In genomic region chr20:50297498-50298348, GRCh38 we compare ENCODE assay signal across 1 cellular context.
TF ChIP-seq lines count a peak whose summit lies in the region.

No MANE protein-coding gene starts in this region.

TF ChIP-seq in K562, 482 proteins besides CTCF, POLR2A, EP300 and RAD21 (continued from another document):
- TF ChIP-seq ZNF311 (CRISPR knock-in tag; IDR thresholded peaks at IDR 0.05): no peak
- TF ChIP-seq CXXC5 (CRISPR knock-in tag; IDR thresholded peaks at IDR 0.05): peak; percentile 29; the same call in 1 of the 2 replicates
- peak; percentile 32; the same call in 1 of the 2 replicates for TF ChIP-seq PTBP1 (IDR thresholded peaks at IDR 0.05; ENCODE audit: low read depth, low read length)
- peak; percentile 97 for TF ChIP-seq ADNP (tag; IDR thresholded peaks at IDR 0.05)
- no peak for TF ChIP-seq SIN3B (IDR thresholded peaks at IDR 0.05; ENCODE audit: low read depth)
- no peak for TF ChIP-seq TRIM24 (IDR thresholded peaks at IDR 0.05)
- peak; percentile 99 for TF ChIP-seq BCOR (IDR thresholded peaks at IDR 0.05)
- TF ChIP-seq SUPT5H (IDR thresholded peaks at IDR 0.05): no peak
